10 cellular contexts compared by ENCODE assay signal in genomic region chr17:76480676-76481075, GRCh38. TPM values are rescaled to one million over a fixed set of nuclear protein-coding genes. Genes with fewer than 3 reads are reported as not detected.
DNase-seq lines count a peak whose midpoint lies in the region; ATAC-seq and TF ChIP-seq lines count a peak whose summit lies in the region.
"Had no signal": no experiment of that assay in that cellular context is flagged by ENCODE, and none has a peak within 500 bp of the region (broad histone marks: within the 10 kb centered on the region; RNA-seq: fewer than 3 reads in every experiment).

No MANE protein-coding gene starts in this region.

- intact Hi-C loops in CD14-positive monocyte (cut with micrococcal nuclease) (loop anchor here in 1 of 2 donors (2.0 kb wide), 1 partner anchor 14 kb away; the partner anchor contains the start of gene AANAT), OCI-LY7 (cut with micrococcal nuclease; ENCODE audit: unreplicated experiment) (loop anchor here (1.0 to 5.0 kb wide), 4 partner anchors 14 to 602 kb away; partner anchors contain the start of gene RHBDF2)

- peaks cover 6% of the 10 kb centered on the region; the same call in 1 of the 2 replicates for H3K79me2 ChIP-seq in OCI-LY7 (ENCODE audit: insufficient read depth, low read depth, low read length)

- peaks cover 79% of the 10 kb centered on the region for H3K4me1 ChIP-seq in OCI-LY7 (ENCODE audit: insufficient read depth, low read length, poor library complexity, severe bottlenecking)

- H3K9me2 ChIP-seq in OCI-LY7 (ENCODE audit: insufficient read depth, low read length), result no peaks in the 10 kb centered on the region

- H4K20me1 ChIP-seq in OCI-LY7 (ENCODE audit: insufficient read depth, low read length), result no peaks in the 10 kb centered on the region

- peaks cover 0 to 2% (median 0%) of the 10 kb centered on the region in 7 donors for H3K9me3 Mint-ChIP-seq in CD14-positive monocyte
- H3K9me3 Mint-ChIP-seq in immature natural killer cell, result no peaks in the 10 kb centered on the region
- H3K9me3 Mint-ChIP-seq: CD4-positive, alpha-beta T cell had no signal

- TF ChIP-seq CTCF in CD14-positive monocyte (IDR thresholded peaks at IDR 0.05), result no peak
- TF ChIP-seq CTCF in OCI-LY7 (conservative IDR thresholded peaks at IDR 0.05; ENCODE audit: low read length), result no peak

- H3K9me3 ChIP-seq in OCI-LY7 (ENCODE audit: low read length), result no peaks in the 10 kb centered on the region

- H3K4me3 ChIP-seq in OCI-LY7 (ENCODE audit: low read depth, low read length, poor library complexity, severe bottlenecking), result peak overlapping the region; percentile 67

- DNase-seq in CD14-positive monocyte (ENCODE audit: low spot score) (no peak), OCI-LY7 (ENCODE audit: low spot score) (peak; percentile 85), immature natural killer cell (no peak), NCI-H1436 (lab: John Stamatoyannopoulos, UW) (no peak), cerebellar cortex (ENCODE audit: low spot score) (no peak)
- DNase-seq: CD4-positive, alpha-beta T cell; NCI-H1694 treated with DMSO at 0.1 percent for 48 hours had no signal

- peak; percentile 2 for ATAC-seq in HG02678 (IDR thresholded peaks at IDR 0.05; ENCODE audit: unreplicated experiment)
- no peak for ATAC-seq in GM21515 (IDR thresholded peaks at IDR 0.05; ENCODE audit: unreplicated experiment)
- ATAC-seq in HG03039 (IDR thresholded peaks at IDR 0.05; ENCODE audit: unreplicated experiment), result no peak

- peak overlapping the region; percentile 95 for H3K27ac ChIP-seq in OCI-LY7 (ENCODE audit: low read depth, low read length, poor library complexity, severe bottlenecking)

- peak overlapping the region; percentile 79 to 98 (median 88) for H3K27ac Mint-ChIP-seq in CD14-positive monocyte
- peak overlapping the region; percentile 37 to 90 (median 78) for H3K27ac Mint-ChIP-seq in immature natural killer cell
- H3K27ac Mint-ChIP-seq: CD4-positive, alpha-beta T cell had no signal

- H3K4me3 Mint-ChIP-seq in CD14-positive monocyte, result peak overlapping the region; percentile 24 to 61
- no peak overlapping the region for H3K4me3 Mint-ChIP-seq in immature natural killer cell
- H3K4me3 Mint-ChIP-seq: CD4-positive, alpha-beta T cell had no signal

- no TSS peak for BruUV-seq in OCI-LY7 (replicated peaks; lab: Mats Ljungman, UMichigan)

- H3K36me3 Mint-ChIP-seq in CD14-positive monocyte, result peaks cover 58 to 69% of the 10 kb centered on the region in 2 donors
- H3K36me3 Mint-ChIP-seq in immature natural killer cell, result peaks cover 7 to 17% (median 12%) of the 10 kb centered on the region in 3 donors

- POLR2A ChIA-PET in OCI-LY7 (lab: Charles Lee), result interaction anchor here (1.0 to 4.7 kb wide), 14 partner anchors 12 to 217 kb away, joined by 3 to 57 read pairs (median 5); partner anchors contain the start of genes AANAT, PRPSAP1, RHBDF2 and UBE2O

- peak overlapping the region; percentile 88 for H3K4me2 ChIP-seq in OCI-LY7 (ENCODE audit: low read length)

- peaks cover 49% of the 10 kb centered on the region for H3K36me3 ChIP-seq in OCI-LY7 (ENCODE audit: insufficient read depth, low read length)

- CTCF ChIA-PET in OCI-LY7 (lab: Charles Lee; ENCODE audit: unreplicated experiment), result interaction anchor here (0.9 to 1.9 kb wide), 8 partner anchors 10 to 83 kb away, joined by 4 to 15 read pairs (median 6); partner anchors contain the start of gene AANAT

- H3K4me1 Mint-ChIP-seq in CD14-positive monocyte, result peaks cover 57% of the 10 kb centered on the region
- H3K4me1 Mint-ChIP-seq in immature natural killer cell, result peaks cover 30 to 31% of the 10 kb centered on the region in 2 donors

- H2AFZ ChIP-seq in OCI-LY7 (ENCODE audit: low read length), result no peak overlapping the region

- peaks cover 0 to 6% (median 3%) of the 10 kb centered on the region in 3 donors for H3K27me3 Mint-ChIP-seq in CD14-positive monocyte (ENCODE audit: low read depth in 3 of 3)
- peaks cover 0 to 12% (median 7%) of the 10 kb centered on the region in 3 donors for H3K27me3 Mint-ChIP-seq in immature natural killer cell (ENCODE audit: low read depth in 3 of 3)
- H3K27me3 Mint-ChIP-seq: CD4-positive, alpha-beta T cell had no signal

RNA-seq across cellular contexts. Expression of gene AANAT, which starts 13.3 kb away (rescaled TPM):
- not detected for polyA plus RNA-seq in CD14-positive monocyte
- not detected in 2 replicates for total RNA-seq in OCI-LY7 (2014; rRNA removed; shearing (Covaris generic))
- total RNA-seq in OCI-LY7 (2022), result not detected in 2 replicates
- polyA plus RNA-seq in immature natural killer cell, result under 1 TPM in 1 of 3 donors, not detected in 2; 0.34 TPM

RNA-seq across cellular contexts. Expression of gene RHBDF2, which starts 20.5 kb away (rescaled TPM):
- 10 to 100 TPM; 36.9 to 68.6 TPM for polyA plus RNA-seq in CD14-positive monocyte
- 122 and 144 TPM in 2 replicates for total RNA-seq in OCI-LY7 (2014; rRNA removed; shearing (Covaris generic))
- 158 and 173 TPM in 2 replicates for total RNA-seq in OCI-LY7 (2022)
- polyA plus RNA-seq in immature natural killer cell, result 10 to 100 TPM; 19.3 to 90.5 (median 23.6) TPM

RNA-seq across cellular contexts. Expression of gene UBE2O, which starts 27.7 kb away (rescaled TPM):
- 1 to 10 TPM; 1.3 to 4.5 TPM for polyA plus RNA-seq in CD14-positive monocyte
- total RNA-seq in OCI-LY7 (2014; rRNA removed; shearing (Covaris generic)), result 43.4 and 55.1 TPM in 2 replicates
- 71.0 and 79.6 TPM in 2 replicates for total RNA-seq in OCI-LY7 (2022)
- polyA plus RNA-seq in immature natural killer cell, result 10 to 100 TPM in 1 of 3 donors, 1 to 10 TPM in 1, under 1 TPM in 1; 0.19 to 14.3 (median 5.2) TPM

RNA-seq across cellular contexts. Expression of gene CYGB, which starts 56.8 kb away (rescaled TPM):
- not detected for polyA plus RNA-seq in CD14-positive monocyte
- total RNA-seq in OCI-LY7 (2014; rRNA removed; shearing (Covaris generic)), result 0.33 and 0.57 TPM in 2 replicates
- 0.22 and 0.44 TPM in 2 replicates for total RNA-seq in OCI-LY7 (2022)
- under 1 TPM in 2 of 3 donors, not detected in 1; 0.09 to 0.41 TPM for polyA plus RNA-seq in immature natural killer cell
- total RNA-seq: CD4-positive, alpha-beta T cell had no signal

RNA-seq across cellular contexts. Expression of gene PRCD, which starts 59.2 kb away (rescaled TPM):
- not detected for polyA plus RNA-seq in CD14-positive monocyte
- 5.7 and 6.3 TPM in 2 replicates for total RNA-seq in OCI-LY7 (2014; rRNA removed; shearing (Covaris generic))
- 11.7 and 15.9 TPM in 2 replicates for total RNA-seq in OCI-LY7 (2022)
- 1 to 10 TPM; 2.8 to 5.3 (median 3.1) TPM for polyA plus RNA-seq in immature natural killer cell
- total RNA-seq: CD4-positive, alpha-beta T cell had no signal

Comparison
In these comparisons a context has a peak if more than half of its experiments do, and no peak if none do; other contexts are left out.
1. H3K4me3 Mint-ChIP-seq: peak in CD14-positive monocyte (2 of 2); none in immature natural killer cell (0 of 5).